In genomic region chr1:12619396-12620141, GRCh38 we compare ENCODE assay signal across 8 cellular contexts. TPM values are rescaled to one million over a fixed set of nuclear protein-coding genes. Genes with fewer than 3 reads are reported as not detected.
DNase-seq lines count a peak whose midpoint lies in the region; ATAC-seq and TF ChIP-seq lines count a peak whose summit lies in the region.

No MANE protein-coding gene starts in this region.

- H3K9me3 ChIP-seq in MG63 (no peaks in the 10 kb centered on the region), ovary (no peaks in the 10 kb centered on the region), tibial nerve (no peaks in the 10 kb centered on the region)

- peak; percentile 88 for TF ChIP-seq CTCF in 22Rv1 (IDR thresholded peaks at IDR 0.05)
- TF ChIP-seq CTCF in ovary (IDR thresholded peaks at IDR 0.05) = peak; percentile 87 to 96 (median 91)
- TF ChIP-seq CTCF in tibial nerve (IDR thresholded peaks at IDR 0.05) = peak; percentile 95 to 98 (median 97)

- no peaks in the 10 kb centered on the region for H3K27me3 Mint-ChIP-seq in activated naive CD8-positive, alpha-beta T cell treated with anti-CD3 and anti-CD28 coated beads, Interleukin-2, amount 10 ng/mL, durations not matched to agents 7 days and 5 days

- TF ChIP-seq EP300 in ovary (IDR thresholded peaks at IDR 0.05) = no peak
- peak in 1 of 2 donors; percentile 80 for TF ChIP-seq EP300 in tibial nerve (IDR thresholded peaks at IDR 0.05)

- intact Hi-C loops in Right ventricle myocardium superior (cut with DNase I) (loop anchor here (5.0 to 10.0 kb wide), 3 partner anchors 142 to 305 kb away; no protein-coding TSS in a partner anchor), ovary (cut with DNase I) (loop anchor here (5.0 to 10.0 kb wide), 8 partner anchors 65 to 307 kb away; no protein-coding TSS in a partner anchor)

- H3K4me1 ChIP-seq in ovary (ENCODE audit: insufficient read depth) = peaks cover 14% of the 10 kb centered on the region
- H3K4me1 ChIP-seq in tibial nerve = peaks cover 0 to 56% (median 32%) of the 10 kb centered on the region in 4 donors

- DNase-seq in MG63 (peak; percentile 83), SW 1271 (lab: John Stamatoyannopoulos, UW) (peak; percentile 17 to 69), Right ventricle myocardium superior (peak; percentile 91), ovary (peak; percentile 84 to 91 (median 90)), tibial nerve (ENCODE audit: low spot score in 2 of 2) (peak; percentile 86 to 93)
- DNase-seq in activated naive CD8-positive, alpha-beta T cell treated with anti-CD3 and anti-CD28 coated beads, Interleukin-2, amount 10 ng/mL, durations not matched to agents 7 days and 5 days = peak; percentile 87

- peak overlapping the region; percentile 100 for H3K4me3 Mint-ChIP-seq in activated naive CD8-positive, alpha-beta T cell treated with anti-CD3 and anti-CD28 coated beads, Interleukin-2, amount 10 ng/mL, durations not matched to agents 7 days and 5 days

- H3K9me3 Mint-ChIP-seq in activated naive CD8-positive, alpha-beta T cell treated with anti-CD3 and anti-CD28 coated beads, Interleukin-2, amount 10 ng/mL, durations not matched to agents 7 days and 5 days = no peaks in the 10 kb centered on the region

- peak; percentile 56 for ATAC-seq in GM18498 (IDR thresholded peaks at IDR 0.05; ENCODE audit: unreplicated experiment)
- peak; percentile 20 for ATAC-seq in activated naive CD8-positive, alpha-beta T cell treated with anti-CD3 and anti-CD28 coated beads, Interleukin-2, amount 10 ng/mL, durations not matched to agents 7 days and 5 days (ENCODE audit: low read depth)
- ATAC-seq in Right ventricle myocardium superior (ENCODE audit: poor library complexity) = peak; percentile 57

- peaks cover 21% of the 10 kb centered on the region for H3K36me3 ChIP-seq in MG63
- H3K36me3 ChIP-seq in ovary = no peaks in the 10 kb centered on the region
- no peaks in the 10 kb centered on the region for H3K36me3 ChIP-seq in tibial nerve

- no peaks in the 10 kb centered on the region for H3K27me3 ChIP-seq in MG63
- no peaks in the 10 kb centered on the region for H3K27me3 ChIP-seq in ovary
- H3K27me3 ChIP-seq in tibial nerve = no peaks in the 10 kb centered on the region

- 4 to 9% (median 6%) methylated on average over 25 of the region's 25 CpGs for WGBS in ovary, 3 donors
- WGBS in tibial nerve, 2 donors = 4 to 5% methylated on average over 19 to 25 of the region's 25 CpGs

- peak overlapping the region; percentile 100 for H3K27ac Mint-ChIP-seq in activated naive CD8-positive, alpha-beta T cell treated with anti-CD3 and anti-CD28 coated beads, Interleukin-2, amount 10 ng/mL, durations not matched to agents 7 days and 5 days

- H3K27ac ChIP-seq in 22Rv1 (no peak overlapping the region), ovary (peak overlapping the region; percentile 60 to 88), tibial nerve (peak overlapping the region; percentile 91 to 98 (median 94))

- TF ChIP-seq POLR2A in ovary (IDR thresholded peaks at IDR 0.05) = no peak
- peak in 1 of 2 donors; percentile 40 for TF ChIP-seq POLR2A in tibial nerve (IDR thresholded peaks at IDR 0.05)

- H3K4me3 ChIP-seq in MG63 (peak overlapping the region; percentile 94), ovary (peak overlapping the region; percentile 80), tibial nerve (peak overlapping the region; percentile 47 to 84 (median 76))

- peaks cover 23% of the 10 kb centered on the region for H3K4me1 Mint-ChIP-seq in activated naive CD8-positive, alpha-beta T cell treated with anti-CD3 and anti-CD28 coated beads, Interleukin-2, amount 10 ng/mL, durations not matched to agents 7 days and 5 days

- peaks cover 17% of the 10 kb centered on the region for H3K36me3 Mint-ChIP-seq in activated naive CD8-positive, alpha-beta T cell treated with anti-CD3 and anti-CD28 coated beads, Interleukin-2, amount 10 ng/mL, durations not matched to agents 7 days and 5 days

- POLR2A ChIA-PET in activated naive CD8-positive, alpha-beta T cell treated with anti-CD3 and anti-CD28 coated beads, Interleukin-2, amount 10 ng/mL, durations not matched to agents 7 days and 5 days (lab: Charles Lee) = interaction anchor here (0.8 to 7.7 kb wide), 17 partner anchors 11 to 306 kb away, joined by 3 to 122 read pairs (median 5); no protein-coding TSS in a partner anchor

RNA-seq across cellular contexts. Expression of gene DHRS3, which starts 1.6 kb away (rescaled TPM):
- 229 and 317 TPM in 2 replicates for total RNA-seq in MG63 (2014; rRNA removed; shearing (Covaris generic); ENCODE audit: low replicate concordance)
- total RNA-seq in activated naive CD8-positive, alpha-beta T cell treated with anti-CD3 and anti-CD28 coated beads, Interleukin-2, amount 10 ng/mL, durations not matched to agents 7 days and 5 days = 100 to 1,000 TPM; 105 to 109 TPM
- total RNA-seq in Right ventricle myocardium superior (84.7 TPM), ovary (10 to 100 TPM; 25.8 to 92.3 (median 57.8) TPM), tibial nerve (100 to 1,000 TPM; 180 to 449 (median 358) TPM)
- polyA plus RNA-seq in ovary = 10 to 100 TPM; 32.5 to 33.8 TPM

RNA-seq across cellular contexts. Expression of gene AADACL4, which starts 24.3 kb away (rescaled TPM):
- total RNA-seq in MG63 (2014; rRNA removed; shearing (Covaris generic); ENCODE audit: low replicate concordance) = not detected in 2 replicates
- not detected for total RNA-seq in activated naive CD8-positive, alpha-beta T cell treated with anti-CD3 and anti-CD28 coated beads, Interleukin-2, amount 10 ng/mL, durations not matched to agents 7 days and 5 days
- total RNA-seq in Right ventricle myocardium superior (not detected), ovary (not detected), tibial nerve (not detected)
- under 1 TPM in 1 of 2 donors, not detected in 1; 0.38 TPM for polyA plus RNA-seq in ovary
